In genomic region chr3:138946554-138947302, GRCh38 we compare ENCODE assay signal across 9 cellular contexts. TPM values are rescaled to one million over a fixed set of nuclear protein-coding genes. Genes with fewer than 3 reads are reported as not detected.
A peak's percentile ranks its signal among the peaks of the same experiment; 100 is the strongest.
DNase-seq lines count a peak whose midpoint lies in the region; ATAC-seq and TF ChIP-seq lines count a peak whose summit lies in the region.
"Had no signal": no experiment of that assay in that cellular context is flagged by ENCODE, and none has a peak within 500 bp of the region (broad histone marks: within the 10 kb centered on the region; RNA-seq: fewer than 3 reads in every experiment).

Gene FOXL2 (minus strand): TSS chr3:138947137. CDS start chr3:138946722, 415 bp downstream.
Gene FOXL2NB (plus strand): TSS chr3:138947217. CDS start chr3:138947365, 148 bp downstream.

- no peak within 1 kb of the TSS for H3K9ac ChIP-seq in iPS-15b (ENCODE audit: low read depth, low read length)
- H3K9ac ChIP-seq in smooth muscle cell (ENCODE audit: low read depth) = no peak within 1 kb of the TSS

- H3K79me2 ChIP-seq in smooth muscle cell (ENCODE audit: low read depth) = no peaks in the 10 kb centered on the region

- under 1% methylated on average over 47 of the region's 74 CpGs for WGBS in smooth muscle cell (ENCODE audit: low lambda C conversion rate)

- peaks cover 1% of the 10 kb centered on the region for H3K36me3 Mint-ChIP-seq in activated naive CD4-positive, alpha-beta T cell treated with anti-CD3 and anti-CD28 coated beads, Interleukin-2, amount 50 U/mL, for 24 hours

- no peaks in the 10 kb centered on the region for H4K20me1 ChIP-seq in smooth muscle cell (ENCODE audit: low read depth)

- POLR2A ChIA-PET in HEK293 (lab: Yijun Ruan, JAX) = no interaction called here

- peak within 1 kb of the TSS; percentile 30 for H3K27ac Mint-ChIP-seq in activated naive CD4-positive, alpha-beta T cell treated with anti-CD3 and anti-CD28 coated beads, Interleukin-2, amount 50 U/mL, for 24 hours

- H3K4me3 ChIP-seq in AG09309 (ENCODE audit: control insufficient read depth, low read depth, low read length) (peak within 1 kb of the TSS; percentile 46), HEK293 (ENCODE audit: low read depth, low read length) (peak within 1 kb of the TSS; percentile 21), iPS-15b (ENCODE audit: low read depth, low read length) (peak within 1 kb of the TSS; percentile 49), smooth muscle cell (peak within 1 kb of the TSS; percentile 45)

- H3K27me3 ChIP-seq in iPS-15b (ENCODE audit: control insufficient read depth, insufficient read depth, low read length) (peaks cover 98% of the 10 kb centered on the region), smooth muscle cell (ENCODE audit: low read depth) (peaks cover 99% of the 10 kb centered on the region)

- peak within 1 kb of the TSS; percentile 87 for H3K4me2 ChIP-seq in smooth muscle cell

- DNase-seq in AG09309 (ENCODE audit: low read depth) = no peak
- DNase-seq in smooth muscle cell (lab: John Stamatoyannopoulos, UW; ENCODE audit: unreplicated experiment) = no peak

- TF ChIP-seq CTCF in AG09309 (IDR thresholded peaks at IDR 0.05; ENCODE audit: control insufficient read depth, insufficient read depth, low read depth, low read length, missing control alignments) (no peak), HEK293 (tag by site-specific recombination; IDR thresholded peaks at IDR 0.05) (no peak), smooth muscle cell (IDR thresholded peaks at IDR 0.05; ENCODE audit: borderline replicate concordance, insufficient read depth, poor library complexity, severe bottlenecking) (no peak)

- ATAC-seq in GM18873 (IDR thresholded peaks at IDR 0.05; ENCODE audit: low FRiP score, unreplicated experiment) (no peak), GM21825 (IDR thresholded peaks at IDR 0.05; ENCODE audit: unreplicated experiment) (no peak), GM19324 (IDR thresholded peaks at IDR 0.05; ENCODE audit: low FRiP score, unreplicated experiment) (no peak)

- H3K9me3 ChIP-seq in HEK293 (ENCODE audit: control insufficient read depth, insufficient read depth, low read depth, low read length) (no peaks in the 10 kb centered on the region), iPS-15b (ENCODE audit: control insufficient read depth, insufficient read depth, low read length) (no peaks in the 10 kb centered on the region), smooth muscle cell (replicated peaks; ENCODE audit: low read depth) (no peaks in the 10 kb centered on the region)

- no peaks in the 10 kb centered on the region for H3F3A ChIP-seq in smooth muscle cell (ENCODE audit: low read depth)

- H3K36me3 ChIP-seq in HEK293 (ENCODE audit: control insufficient read depth in 2 of 2, insufficient read depth in 1 of 2, low read length in 2 of 2) = no peaks in the 10 kb centered on the region
- H3K36me3 ChIP-seq in iPS-15b (ENCODE audit: control insufficient read depth, insufficient read depth, low read length) = no peaks in the 10 kb centered on the region
- H3K36me3 ChIP-seq in smooth muscle cell (ENCODE audit: low read depth) = no peaks in the 10 kb centered on the region

- H3K27ac ChIP-seq in HEK293 (ENCODE audit: extremely low read depth, low read depth, low read length) = no peak within 1 kb of the TSS
- no peak within 1 kb of the TSS for H3K27ac ChIP-seq in smooth muscle cell (ENCODE audit: low read depth)

- CTCF ChIA-PET in HEK293 (lab: Yijun Ruan, JAX) = interaction anchor here (1.4 to 1.7 kb wide), 2 partner anchors 11 to 382 kb away, joined by 7 to 10 read pairs; no protein-coding TSS in a partner anchor

- no peaks in the 10 kb centered on the region for H3K4me1 ChIP-seq in HEK293 (ENCODE audit: control insufficient read depth, insufficient read depth, low read length)
- peaks cover 25% of the 10 kb centered on the region for H3K4me1 ChIP-seq in iPS-15b (ENCODE audit: control insufficient read depth, insufficient read depth, low read length)
- H3K4me1 ChIP-seq in smooth muscle cell (ENCODE audit: low read depth) = peaks cover 34% of the 10 kb centered on the region

- peaks cover 39% of the 10 kb centered on the region for H3K4me1 Mint-ChIP-seq in activated naive CD4-positive, alpha-beta T cell treated with anti-CD3 and anti-CD28 coated beads, Interleukin-2, amount 50 U/mL, for 24 hours

- no peaks in the 10 kb centered on the region for H3K9me3 Mint-ChIP-seq in activated naive CD4-positive, alpha-beta T cell treated with anti-CD3 and anti-CD28 coated beads, Interleukin-2, amount 50 U/mL, for 24 hours

- peak within 1 kb of the TSS; percentile 80 for H3K4me3 Mint-ChIP-seq in activated naive CD4-positive, alpha-beta T cell treated with anti-CD3 and anti-CD28 coated beads, Interleukin-2, amount 50 U/mL, for 24 hours

- peak within 1 kb of the TSS; percentile 49 for H2AFZ ChIP-seq in smooth muscle cell (ENCODE audit: low read depth)

- peaks cover 63% of the 10 kb centered on the region for H3K27me3 Mint-ChIP-seq in activated naive CD4-positive, alpha-beta T cell treated with anti-CD3 and anti-CD28 coated beads, Interleukin-2, amount 50 U/mL, for 24 hours

TF ChIP-seq in HEK293, 187 proteins besides CTCF, POLR2A, EP300 and RAD21:
- TF ChIP-seq ZFP41 (tag by site-specific recombination; IDR thresholded peaks at IDR 0.05; ENCODE audit: borderline replicate concordance) = no peak
- TF ChIP-seq SCRT2 (tag by site-specific recombination; IDR thresholded peaks at IDR 0.05) = no peak
- TF ChIP-seq ZNF274 (IDR thresholded peaks at IDR 0.05; ENCODE audit: low read length) = no peak
- TF ChIP-seq ZNF274 (tag by site-specific recombination; IDR thresholded peaks at IDR 0.05; ENCODE audit: borderline replicate concordance) = no peak
- TF ChIP-seq ZXDB (tag by site-specific recombination; IDR thresholded peaks at IDR 0.05) = no peak

RNA-seq across cellular contexts. Expression of gene FOXL2, which starts in this region (rescaled TPM):
- not detected in 2 replicates for total RNA-seq in smooth muscle cell
- 0.59 TPM in 1 of 2 replicates, not detected in the other for polyA plus RNA-seq in smooth muscle cell
- total RNA-seq: lung microvascular endothelial cell had no signal

RNA-seq across cellular contexts. Expression of gene FOXL2NB, which starts in this region (rescaled TPM):
- not detected in 2 replicates for total RNA-seq in smooth muscle cell
- 0.47 TPM in 1 of 2 replicates, not detected in the other for polyA plus RNA-seq in smooth muscle cell
- total RNA-seq: lung microvascular endothelial cell had no signal
